In the genomic region with DNA sequence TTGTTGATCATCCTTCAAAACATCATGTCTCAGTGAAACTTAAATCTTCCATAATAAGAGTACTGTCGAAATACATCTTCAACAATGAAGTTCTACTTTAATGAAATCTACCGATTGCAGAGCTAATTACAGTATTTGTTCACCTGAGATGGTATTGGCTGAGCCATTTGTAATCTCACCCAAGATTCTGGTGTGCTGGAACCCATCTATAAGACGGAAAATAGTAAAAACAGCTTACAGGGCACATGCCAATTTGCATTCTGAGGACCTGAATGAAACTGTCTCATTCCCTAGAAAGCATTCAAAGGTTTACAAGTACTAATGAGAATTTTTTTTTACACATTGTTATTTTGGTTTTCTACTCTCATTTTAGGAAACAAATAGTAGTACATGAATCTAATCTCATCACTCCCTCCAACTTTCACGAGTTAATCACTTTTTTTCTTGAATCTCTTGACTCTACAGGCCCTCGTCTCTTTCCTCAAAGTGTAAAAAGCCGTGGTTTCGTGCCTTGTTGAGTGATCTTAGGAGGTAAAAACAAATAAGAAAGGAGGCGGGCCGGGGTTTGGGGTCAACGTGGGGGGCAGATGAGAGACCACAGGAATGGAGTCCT, we compare ENCODE assay signal across 7 cellular contexts. TPM values are rescaled to one million over a fixed set of nuclear protein-coding genes. Genes with fewer than 3 reads are reported as not detected.
A peak's percentile ranks its signal among the peaks of the same experiment; 100 is the strongest.
DNase-seq lines count a peak whose midpoint lies in the region; ATAC-seq and TF ChIP-seq lines count a peak whose summit lies in the region.

No MANE protein-coding gene starts in this region.

- H3K27ac ChIP-seq in HL-60 (replicated peaks) (peak overlapping the region; percentile 88), iPS-20b (ENCODE audit: low read length) (peak overlapping the region; percentile 16), subcutaneous abdominal adipose tissue (ENCODE audit: low read depth, low read length) (no peak overlapping the region)

- peak overlapping the region; percentile 88 for H3K9ac ChIP-seq in iPS-20b (ENCODE audit: low read depth, low read length)
- peak overlapping the region in 4 of 5 donors; percentile 27 to 79 (median 50) for H3K9ac ChIP-seq in subcutaneous abdominal adipose tissue (ENCODE audit: low read length in 5 of 5)

- H3K4me3 ChIP-seq in GM12865 (ENCODE audit: low read depth, low read length) (peak overlapping the region; percentile 91), HL-60 (replicated peaks; ENCODE audit: insufficient read depth, low read length) (peak overlapping the region; percentile 81), iPS-20b (ENCODE audit: low read length) (peak overlapping the region; percentile 77), subcutaneous abdominal adipose tissue (ENCODE audit: low read depth in 1 of 5, low read length in 5 of 5) (peak overlapping the region; percentile 47 to 95 (median 88))

- peaks cover 38% of the 10 kb centered on the region for H3K36me3 ChIP-seq in iPS-20b (ENCODE audit: insufficient read depth, low read depth, low read length)
- H3K36me3 ChIP-seq in subcutaneous abdominal adipose tissue (ENCODE audit: control insufficient read depth in 5 of 5, insufficient read depth in 5 of 5, low read length in 5 of 5) = peaks cover 0 to 2% (median 0%) of the 10 kb centered on the region in 5 donors

- H3K27ac Mint-ChIP-seq in activated T-helper 17 cell treated with anti-CD3 and anti-CD28 coated beads, Interleukin-2, amount 50 U/mL, for 72 hours = peak overlapping the region; percentile 60

- TF ChIP-seq CTCF in GM12865 (IDR thresholded peaks at IDR 0.05; ENCODE audit: insufficient read depth, low read depth, low read length, missing control alignments) = no peak
- no peak for TF ChIP-seq CTCF in HL-60 (IDR thresholded peaks at IDR 0.05; ENCODE audit: insufficient read depth, low read length)

- DNase-seq in GM12865 (ENCODE audit: low read depth) (peak; percentile 49), HL-60 (ENCODE audit: low read depth in 1 of 2, low spot score in 1 of 2) (no peak)

- peaks cover 4% of the 10 kb centered on the region for H3K9me3 Mint-ChIP-seq in activated T-helper 17 cell treated with anti-CD3 and anti-CD28 coated beads, Interleukin-2, amount 50 U/mL, for 72 hours

- ATAC-seq in activated T-helper 17 cell treated with anti-CD3 and anti-CD28 coated beads, Interleukin-2, amount 50 U/mL, for 72 hours (replicated peaks) = no peak
- ATAC-seq in HG03025 (IDR thresholded peaks at IDR 0.05; ENCODE audit: low FRiP score, unreplicated experiment) = no peak
- ATAC-seq in HG03571 (IDR thresholded peaks at IDR 0.05; ENCODE audit: unreplicated experiment) = no peak

- peak overlapping the region; percentile 83 for H3K4me3 Mint-ChIP-seq in activated T-helper 17 cell treated with anti-CD3 and anti-CD28 coated beads, Interleukin-2, amount 50 U/mL, for 72 hours

- peaks cover 39% of the 10 kb centered on the region for H3K36me3 Mint-ChIP-seq in activated T-helper 17 cell treated with anti-CD3 and anti-CD28 coated beads, Interleukin-2, amount 50 U/mL, for 72 hours (ENCODE audit: low read depth)

- no peaks in the 10 kb centered on the region for H3K9me3 ChIP-seq in iPS-20b (ENCODE audit: insufficient read depth, low read depth, low read length)
- H3K9me3 ChIP-seq in subcutaneous abdominal adipose tissue (ENCODE audit: control insufficient read depth in 5 of 5, low read length in 5 of 5) = peaks cover 0 to 2% (median 0%) of the 10 kb centered on the region in 5 donors

- H3K4me1 ChIP-seq in iPS-20b (ENCODE audit: insufficient read depth, low read length) = peaks cover 12% of the 10 kb centered on the region
- peaks cover 0 to 23% (median 15%) of the 10 kb centered on the region in 5 donors for H3K4me1 ChIP-seq in subcutaneous abdominal adipose tissue (ENCODE audit: control insufficient read depth in 5 of 5, insufficient read depth in 5 of 5, low read length in 5 of 5)

- H3K4me1 Mint-ChIP-seq in activated T-helper 17 cell treated with anti-CD3 and anti-CD28 coated beads, Interleukin-2, amount 50 U/mL, for 72 hours = peaks cover 25% of the 10 kb centered on the region

- no peaks in the 10 kb centered on the region for H3K27me3 Mint-ChIP-seq in activated T-helper 17 cell treated with anti-CD3 and anti-CD28 coated beads, Interleukin-2, amount 50 U/mL, for 72 hours

- H3K27me3 ChIP-seq in HL-60 (ENCODE audit: insufficient read depth, poor library complexity, severe bottlenecking) (no peaks in the 10 kb centered on the region), iPS-20b (ENCODE audit: insufficient read depth, low read length) (no peaks in the 10 kb centered on the region), subcutaneous abdominal adipose tissue (ENCODE audit: control insufficient read depth in 5 of 5, insufficient read depth in 4 of 5, low read length in 5 of 5) (no peaks in the 10 kb centered on the region)

RNA-seq across cellular contexts. Expression of a gene that starts 1.0 kb away (rescaled TPM):
- total RNA-seq in activated T-helper 17 cell treated with anti-CD3 and anti-CD28 coated beads, Interleukin-2, amount 50 U/mL, for 72 hours = 10 to 100 TPM in 1 of 2 donors, 1 to 10 TPM in 1; 8.9 to 13.4 TPM

RNA-seq across cellular contexts. Expression of a gene that starts 1.0 kb away (rescaled TPM):
- 10 to 100 TPM in 1 of 2 donors, 1 to 10 TPM in 1; 9.2 to 14.7 TPM for total RNA-seq in activated T-helper 17 cell treated with anti-CD3 and anti-CD28 coated beads, Interleukin-2, amount 50 U/mL, for 72 hours

RNA-seq across cellular contexts. Expression of a gene that starts 12.9 kb away (rescaled TPM):
- total RNA-seq in activated T-helper 17 cell treated with anti-CD3 and anti-CD28 coated beads, Interleukin-2, amount 50 U/mL, for 72 hours = not detected
